In genomic region chr11:77749232-77749631, GRCh38 we compare ENCODE assay signal across 1 cellular context.
TF ChIP-seq lines count a peak whose summit lies in the region.

No MANE protein-coding gene starts in this region.

TF ChIP-seq in GM23338, 12 proteins besides CTCF, POLR2A, EP300 and RAD21 (continued from another document):
- no peak for TF ChIP-seq ZNF462 (CRISPR knock-in tag; IDR thresholded peaks at IDR 0.05)
- no peak for TF ChIP-seq NANOG (IDR thresholded peaks at IDR 0.05; ENCODE audit: borderline replicate concordance)
- no peak for TF ChIP-seq POLR2AphosphoS5 (IDR thresholded peaks at IDR 0.05; ENCODE audit: low read depth)
- no peak for TF ChIP-seq EZH2phosphoT487 (IDR thresholded peaks at IDR 0.05; ENCODE audit: unreplicated experiment)
- TF ChIP-seq, protein P1, sequence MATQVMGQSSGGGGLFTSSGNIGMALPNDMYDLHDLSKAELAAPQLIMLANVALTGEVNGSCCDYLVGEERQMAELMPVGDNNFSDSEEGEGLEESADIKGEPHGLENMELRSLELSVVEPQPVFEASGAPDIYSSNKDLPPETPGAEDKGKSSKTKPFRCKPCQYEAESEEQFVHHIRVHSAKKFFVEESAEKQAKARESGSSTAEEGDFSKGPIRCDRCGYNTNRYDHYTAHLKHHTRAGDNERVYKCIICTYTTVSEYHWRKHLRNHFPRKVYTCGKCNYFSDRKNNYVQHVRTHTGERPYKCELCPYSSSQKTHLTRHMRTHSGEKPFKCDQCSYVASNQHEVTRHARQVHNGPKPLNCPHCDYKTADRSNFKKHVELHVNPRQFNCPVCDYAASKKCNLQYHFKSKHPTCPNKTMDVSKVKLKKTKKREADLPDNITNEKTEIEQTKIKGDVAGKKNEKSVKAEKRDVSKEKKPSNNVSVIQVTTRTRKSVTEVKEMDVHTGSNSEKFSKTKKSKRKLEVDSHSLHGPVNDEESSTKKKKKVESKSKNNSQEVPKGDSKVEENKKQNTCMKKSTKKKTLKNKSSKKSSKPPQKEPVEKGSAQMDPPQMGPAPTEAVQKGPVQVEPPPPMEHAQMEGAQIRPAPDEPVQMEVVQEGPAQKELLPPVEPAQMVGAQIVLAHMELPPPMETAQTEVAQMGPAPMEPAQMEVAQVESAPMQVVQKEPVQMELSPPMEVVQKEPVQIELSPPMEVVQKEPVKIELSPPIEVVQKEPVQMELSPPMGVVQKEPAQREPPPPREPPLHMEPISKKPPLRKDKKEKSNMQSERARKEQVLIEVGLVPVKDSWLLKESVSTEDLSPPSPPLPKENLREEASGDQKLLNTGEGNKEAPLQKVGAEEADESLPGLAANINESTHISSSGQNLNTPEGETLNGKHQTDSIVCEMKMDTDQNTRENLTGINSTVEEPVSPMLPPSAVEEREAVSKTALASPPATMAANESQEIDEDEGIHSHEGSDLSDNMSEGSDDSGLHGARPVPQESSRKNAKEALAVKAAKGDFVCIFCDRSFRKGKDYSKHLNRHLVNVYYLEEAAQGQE (IDR thresholded peaks at IDR 0.05; ENCODE audit: unreplicated experiment) = no peak
TF ChIP-seq in GM23338: peak in this region for 0.
